In the genomic region with DNA sequence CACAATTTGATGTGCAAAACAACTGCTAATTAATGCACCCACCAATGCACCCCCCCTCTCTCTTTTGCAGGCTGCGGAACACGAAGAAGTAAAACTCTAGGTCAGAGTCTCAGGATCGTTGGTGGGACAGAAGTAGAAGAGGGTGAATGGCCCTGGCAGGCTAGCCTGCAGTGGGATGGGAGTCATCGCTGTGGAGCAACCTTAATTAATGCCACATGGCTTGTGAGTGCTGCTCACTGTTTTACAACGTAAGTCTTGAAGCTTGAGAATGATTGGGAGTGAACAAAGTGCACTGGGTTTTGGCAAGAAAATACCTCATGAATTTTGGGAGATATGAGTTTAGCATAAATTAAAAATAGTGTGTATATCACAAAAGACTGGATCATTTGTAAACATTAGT, we compare ENCODE assay signal across 21 cellular contexts. TPM values are rescaled to one million over a fixed set of nuclear protein-coding genes. Genes with fewer than 3 reads are reported as not detected.
"Had no signal": no experiment of that assay in that cellular context is flagged by ENCODE, and none has a peak within 500 bp of the region (broad histone marks: within the 10 kb centered on the region; RNA-seq: fewer than 3 reads in every experiment).

No MANE protein-coding gene starts in this region.

- H3K9me3 ChIP-seq: left lung, tibial nerve, vagina had no signal

- ATAC-seq: left lung; stimulated activated naive B cell treated with anti-CD40 and anti-IgM and Interleukin-4, amounts not matched to agents 10 μg/mL and 1 μg/mL and 100 μg/mL, for 72 hours had no signal

- H3K4me1 ChIP-seq: left lung, tibial nerve, vagina had no signal

- H3K27ac ChIP-seq: brain microvascular endothelial cell, left lung, skin epidermis, tibial nerve, vagina had no signal

- H3K4me3 ChIP-seq: left lung, skin epidermis, tibial nerve, vagina had no signal

- FAIRE-seq: keratinocyte had no signal

- H3K27me3 ChIP-seq: brain microvascular endothelial cell, left lung, tibial nerve, vagina had no signal

- DNase-seq: activated CD4-positive, alpha-beta T cell treated with anti-CD3 and anti-CD28 coated beads, Interleukin-2, amount 10 ng/mL, durations not matched to agents 7 days and 5 days; activated CD8-positive, alpha-beta memory T cell treated with anti-CD3 and anti-CD28 coated beads, Interleukin-2, amount 50 U/mL, for 48 hours; activated gamma-delta T cell treated with Interleukin-2 at 50 U/mL for 16 hours; amygdala; brain microvascular endothelial cell; cortex of kidney; effector CD8-positive, alpha-beta T cell; hippocampal formation; left lung; occipital lobe; stimulated activated CD4-positive, alpha-beta T cell treated with anti-CD3 and anti-CD28 coated beads, Interleukin-15, amount 100 ng/mL, for 24 hours; stimulated activated CD4-positive, alpha-beta T cell treated with anti-CD3 and anti-CD28 coated beads, Interleukin-4, amount 100 ng/mL, for 1 hour; stimulated activated naive B cell treated with anti-CD40 and anti-IgM and Interleukin-4, amounts not matched to agents 10 μg/mL and 1 μg/mL and 100 μg/mL, for 72 hours; T-helper 9 cell had no signal

- H3K36me3 ChIP-seq: brain microvascular endothelial cell, left lung, tibial nerve, vagina had no signal

RNA-seq across cellular contexts. Expression of a gene that starts 28.9 kb away (rescaled TPM):
- total RNA-seq: activated CD4-positive, alpha-beta T cell treated with anti-CD3 and anti-CD28 coated beads, Interleukin-2, amount 10 ng/mL, durations not matched to agents 7 days and 5 days; left lung; natural killer cell treated with Interleukin-12 subunit alpha and Interleukin-12 subunit beta and Interleukin-15 and Interleukin-18, amount 100 ng/mL, for 72 hours; posterior vena cava; subcutaneous adipose tissue; tibial nerve had no signal
